In genomic region chr10:97127960-97128850, GRCh38 we compare ENCODE assay signal across 14 cellular contexts. TPM values are rescaled to one million over a fixed set of nuclear protein-coding genes. Genes with fewer than 3 reads are reported as not detected.
A peak's percentile ranks its signal among the peaks of the same experiment; 100 is the strongest.
DNase-seq lines count a peak whose midpoint lies in the region; ATAC-seq and TF ChIP-seq lines count a peak whose summit lies in the region.
"Had no signal": no experiment of that assay in that cellular context is flagged by ENCODE, and none has a peak within 500 bp of the region (broad histone marks: within the 10 kb centered on the region; RNA-seq: fewer than 3 reads in every experiment).

No MANE protein-coding gene starts in this region.

- H3K36me3 ChIP-seq in spleen, result no peaks in the 10 kb centered on the region
- H3K36me3 ChIP-seq: Peyer's patch had no signal

- 65 to 80% (median 71%) methylated on average over 15 of the region's 15 CpGs for WGBS in spleen, 5 donors

- no peak overlapping the region for H3K4me3 ChIP-seq in spleen
- H3K4me3 ChIP-seq: Peyer's patch had no signal

- DNase-seq in NCI-H748 (lab: John Stamatoyannopoulos, UW; ENCODE audit: unreplicated experiment), result peak; percentile 33
- no peak for DNase-seq in NCI-H748 treated with DMSO at 0.1 percent for 48 hours (lab: John Stamatoyannopoulos, UW)
- peak; percentile 64 for DNase-seq in NCI-H345 (lab: John Stamatoyannopoulos, UW)
- peak; percentile 3 for DNase-seq in fibroblast of peridontal ligament (ENCODE audit: extremely low read depth)
- DNase-seq in spleen, result peak; percentile 30
- no peak for DNase-seq in hepatic stellate cell (ENCODE audit: low spot score)
- DNase-seq in SW 1271 (lab: John Stamatoyannopoulos, UW), result no peak
- DNase-seq: ACHN; activated CD4-positive, alpha-beta T cell treated with anti-CD3 and anti-CD28 coated beads, Interleukin-2, amount 50 U/mL, for 4 hours; central memory CD4-positive, alpha-beta T cell; NCI-H1930; Peyer's patch had no signal

- no peak overlapping the region for H3K27ac ChIP-seq in spleen
- H3K27ac ChIP-seq: Peyer's patch had no signal

- no peak for TF ChIP-seq POLR2A in spleen (IDR thresholded peaks at IDR 0.05)

- no peak for TF ChIP-seq CTCF in spleen (IDR thresholded peaks at IDR 0.05 in 8 of 11, conservative IDR thresholded peaks at IDR 0.05 in 3 of 11)

- intact Hi-C loops in spleen (cut with DNase I; ENCODE audit: low total_unique reads), result no loop called here

- ATAC-seq in GM19397 (IDR thresholded peaks at IDR 0.05; ENCODE audit: unreplicated experiment), result no peak

- peaks cover 0 to 36% (median 0%) of the 10 kb centered on the region in 7 donors for H3K27me3 ChIP-seq in spleen (replicated peaks in 1 of 7)
- H3K27me3 ChIP-seq: Peyer's patch had no signal

- H3K9me3 ChIP-seq in spleen, result no peaks in the 10 kb centered on the region
- H3K9me3 ChIP-seq: Peyer's patch had no signal

- H3K4me1 ChIP-seq in spleen, result no peaks in the 10 kb centered on the region
- H3K4me1 ChIP-seq: Peyer's patch had no signal

RNA-seq across cellular contexts. Expression of gene SLIT1, which starts 57.6 kb away (rescaled TPM):
- total RNA-seq in spleen, result under 1 TPM; 0.19 to 0.82 (median 0.64) TPM
- polyA plus RNA-seq in spleen, result under 1 TPM; 0.11 to 0.52 (median 0.29) TPM
- total RNA-seq: osteocyte had no signal

Comparison
In these comparisons a context has a peak if more than half of its experiments do, and no peak if none do; other contexts are left out.
1. DNase-seq: peak in NCI-H748 (single experiment), NCI-H345 (single experiment), fibroblast of peridontal ligament (single experiment) and spleen (single experiment); none in NCI-H748 treated with DMSO at 0.1 percent for 48 hours (single experiment), hepatic stellate cell (single experiment) and SW 1271 (0 of 2).